Comparison of ENCODE assay signal across 9 cellular contexts in the genomic region with DNA sequence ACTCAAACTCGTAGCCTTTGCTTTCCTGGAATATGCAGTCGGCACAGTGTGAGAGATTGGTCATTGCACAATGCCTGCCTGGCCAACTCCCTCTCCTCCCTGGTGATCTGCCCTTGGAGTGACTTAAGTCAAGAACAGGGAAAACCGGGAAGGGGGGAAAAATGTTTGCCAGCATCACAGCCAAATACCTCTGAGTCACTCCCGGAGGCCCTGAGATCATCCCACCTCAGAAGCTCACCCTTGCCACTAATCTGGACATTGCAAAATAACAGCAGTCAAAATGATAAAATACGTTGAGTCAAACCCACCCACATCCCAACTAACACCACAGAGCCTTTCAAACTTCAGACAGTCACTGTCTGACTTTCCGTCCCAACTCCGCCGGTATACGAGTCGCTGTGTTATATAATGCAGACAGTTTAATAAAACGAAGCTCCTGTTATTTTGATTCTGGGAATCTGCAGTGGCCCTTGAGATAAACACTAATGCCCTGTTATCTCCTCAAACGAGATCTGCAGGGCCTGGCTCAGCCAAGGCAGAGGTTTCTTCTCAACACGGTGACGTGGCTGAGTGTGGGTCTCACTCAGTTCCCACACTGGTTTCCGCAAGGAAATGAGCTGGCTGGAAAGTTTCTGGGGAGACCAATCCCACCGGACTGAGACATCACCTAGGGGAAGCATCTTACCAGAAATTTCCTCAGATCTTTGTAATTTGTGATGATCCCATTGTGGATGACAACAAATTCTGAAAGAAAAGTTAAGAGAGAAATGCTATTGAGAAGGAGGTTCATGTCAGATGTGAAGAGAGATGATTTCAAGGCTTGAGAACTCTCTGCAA. TPM values are rescaled to one million over a fixed set of nuclear protein-coding genes. Genes with fewer than 3 reads are reported as not detected.
DNase-seq lines count a peak whose midpoint lies in the region; ATAC-seq, FAIRE-seq and TF ChIP-seq lines count a peak whose summit lies in the region.
"Had no signal": no experiment of that assay in that cellular context is flagged by ENCODE, and none has a peak within 500 bp of the region (broad histone marks: within the 10 kb centered on the region; RNA-seq: fewer than 3 reads in every experiment).

No MANE protein-coding gene starts in this region.

- peak; percentile 99 for DNase-seq in LHCN-M2 (ENCODE audit: low read depth)
- peak; percentile 87 for DNase-seq in coronary artery (ENCODE audit: low spot score)
- peak; percentile 32 for DNase-seq in lower lobe of right lung
- peak; percentile 76 for DNase-seq in urothelium cell line (ENCODE audit: low spot score)
- no peak for DNase-seq in T-helper 1 cell

- H3K4me1 ChIP-seq in lower lobe of right lung: peaks cover 6% of the 10 kb centered on the region

- peak; percentile 77 for FAIRE-seq in urothelium cell line (lab: Jason Lieb, UNC)

- H3K27ac ChIP-seq in coronary artery (peak overlapping the region in 1 of 2 donors; percentile 59), lower lobe of right lung (peak overlapping the region; percentile 41)
- H3K27ac ChIP-seq: neutrophil had no signal

- H3K36me3 ChIP-seq in lower lobe of right lung: peaks cover 26% of the 10 kb centered on the region
- H3K36me3 ChIP-seq: neutrophil had no signal

- H3K4me3 ChIP-seq in coronary artery: no peak overlapping the region
- H3K4me3 ChIP-seq in lower lobe of right lung: no peak overlapping the region

- intact Hi-C loops in lower lobe of right lung (cut with DNase I): no loop called here

- TF ChIP-seq CTCF in coronary artery (IDR thresholded peaks at IDR 0.05) (no peak), lower lobe of right lung (IDR thresholded peaks at IDR 0.05) (no peak)

- no peaks in the 10 kb centered on the region for H3K9me3 ChIP-seq in lower lobe of right lung
- H3K9me3 ChIP-seq: neutrophil had no signal

- no peaks in the 10 kb centered on the region for H3K27me3 ChIP-seq in lower lobe of right lung (ENCODE audit: low read depth)

- ATAC-seq in lower lobe of right lung: peak; percentile 57 to 59
- ATAC-seq in GM19397 (IDR thresholded peaks at IDR 0.05; ENCODE audit: unreplicated experiment): no peak
- ATAC-seq in GM19452 (IDR thresholded peaks at IDR 0.05; ENCODE audit: unreplicated experiment): no peak
- no peak for ATAC-seq in GM21619 (IDR thresholded peaks at IDR 0.05; ENCODE audit: unreplicated experiment)

RNA-seq across cellular contexts. Expression of a gene that starts 22.1 kb away (rescaled TPM):
- total RNA-seq in LHCN-M2 (2014; rRNA removed): 148 and 189 TPM in 2 replicates
- polyA plus RNA-seq in LHCN-M2 (2012): 47.1 TPM
- total RNA-seq in lower lobe of right lung: 13.4 TPM

RNA-seq across cellular contexts. Expression of a gene that starts 39.1 kb away (rescaled TPM):
- 26.7 and 33.8 TPM in 2 replicates for total RNA-seq in LHCN-M2 (2014; rRNA removed)
- polyA plus RNA-seq in LHCN-M2 (2012): 19.9 TPM
- 43.1 TPM for total RNA-seq in lower lobe of right lung

Comparison
In these comparisons a context has a peak if more than half of its experiments do, and no peak if none do; other contexts are left out.
1. DNase-seq: peak in LHCN-M2 (single experiment), coronary artery (single experiment), lower lobe of right lung (single experiment) and urothelium cell line (single experiment); none in T-helper 1 cell (0 of 5).
2. ATAC-seq: peak in lower lobe of right lung (2 of 2); none in GM19397 (single experiment), GM19452 (single experiment) and GM21619 (single experiment).
3. RNA of a gene that starts 22.1 kb away (total RNA-seq): 148 to 189 TPM in LHCN-M2; 13.4 TPM in lower lobe of right lung (single experiment); every median in the first group is over 10 times any median in the second.